Comparison of ENCODE assay signal across 2 cellular contexts in genomic region chr15:72156928-72157327, GRCh38.
A peak's percentile ranks its signal among the peaks of the same experiment; 100 is the strongest.
TF ChIP-seq lines count a peak whose summit lies in the region.

No MANE protein-coding gene starts in this region.

TF ChIP-seq in HepG2, 621 proteins besides CTCF, POLR2A, EP300 and RAD21:
- TF ChIP-seq FLYWCH1 (CRISPR knock-in tag; IDR thresholded peaks at IDR 0.05) (no peak), CEBPB (IDR thresholded peaks at IDR 0.05; ENCODE audit: borderline replicate concordance, low read depth, low read length) (peak; percentile 29; the same call in 1 of the 2 replicates), ZNF75D (CRISPR knock-in tag; IDR thresholded peaks at IDR 0.05; ENCODE audit: borderline replicate concordance) (no peak)

TF ChIP-seq in K562, 482 proteins besides CTCF, POLR2A, EP300 and RAD21:
- TF ChIP-seq TSHZ1 (CRISPR knock-in tag; IDR thresholded peaks at IDR 0.05) (no peak), ZNF778 (CRISPR knock-in tag; IDR thresholded peaks at IDR 0.05) (no peak), CEBPG (CRISPR knock-in tag; IDR thresholded peaks at IDR 0.05) (no peak), CEBPG (tag; conservative IDR thresholded peaks at IDR 0.05 in 1 of 2, IDR thresholded peaks at IDR 0.05 in 1 of 2) (peak in 1 of 2 experiments; percentile 38; a peak in 1 of 4 replicates), CEBPB (tag; IDR thresholded peaks at IDR 0.05) (peak; percentile 59; the same call in 1 of the 2 replicates), PRPF4 (IDR thresholded peaks at IDR 0.05; ENCODE audit: insufficient read depth, low read depth, low read length, poor library complexity, severe bottlenecking) (no peak), FOXM1 (IDR thresholded peaks at IDR 0.05; ENCODE audit: low read depth) (no peak), FOXM1 (CRISPR knock-in tag; IDR thresholded peaks at IDR 0.05; ENCODE audit: low read depth) (no peak), ZSCAN32 (CRISPR knock-in tag; IDR thresholded peaks at IDR 0.05) (no peak), LCOR (CRISPR knock-in tag; IDR thresholded peaks at IDR 0.05) (no peak)
